Comparison of ENCODE assay signal across 8 cellular contexts in genomic region chr19:55283548-55284393, GRCh38. TPM values are rescaled to one million over a fixed set of nuclear protein-coding genes. Genes with fewer than 3 reads are reported as not detected.
DNase-seq lines count a peak whose midpoint lies in the region; ATAC-seq and TF ChIP-seq lines count a peak whose summit lies in the region.

Gene BRSK1, plus strand, starts transcription at chr19:55283997. Its CDS starts 446 bp downstream, at chr19:55284443.

- H3K27me3 ChIP-seq in SJCRH30: no peaks in the 10 kb centered on the region

- peak; percentile 71 for DNase-seq in Right ventricle myocardium superior
- no peak for DNase-seq in Right ventricle myocardium inferior (ENCODE audit: missing footprints)
- peak; percentile 84 to 88 for DNase-seq in SJCRH30
- DNase-seq in astrocyte of the cerebellum (ENCODE audit: low read depth): no peak
- peak; percentile 85 for DNase-seq in iPS-NIHi11 (ENCODE audit: low spot score)
- DNase-seq in stimulated activated CD8-positive, alpha-beta memory T cell treated with anti-CD3 and anti-CD28 coated beads, Interleukin-12 subunit alpha, Interleukin-12 subunit beta, amount 100 ng/mL, for 1 hour (ENCODE audit: low read depth): peak; percentile 14
- no peak for DNase-seq in germinal center (ENCODE audit: low spot score)

- in situ Hi-C loops in astrocyte of the cerebellum (cut with HindIII; ENCODE audit: low sequenced_read_pairs): no loop called here

- H3K9me3 ChIP-seq in SJCRH30 (replicated peaks): no peaks in the 10 kb centered on the region

- intact Hi-C loops in Right ventricle myocardium superior (cut with DNase I) (no loop called here), Right ventricle myocardium inferior (cut with DNase I) (no loop called here)

- H3K4me3 ChIP-seq in SJCRH30 (peak within 1 kb of the TSS; percentile 60), astrocyte of the cerebellum (ENCODE audit: low read depth, low read length) (peak within 1 kb of the TSS; percentile 43)

- TF ChIP-seq CTCF in astrocyte of the cerebellum (IDR thresholded peaks at IDR 0.05; ENCODE audit: low read depth, low read length, missing control alignments): no peak

- peaks cover 8% of the 10 kb centered on the region; the same call in 1 of the 2 replicates for H3K4me1 ChIP-seq in SJCRH30

- H3K36me3 ChIP-seq in SJCRH30: no peaks in the 10 kb centered on the region

- no peak within 1 kb of the TSS for H3K27ac ChIP-seq in SJCRH30

- no peak for ATAC-seq in Right ventricle myocardium superior (ENCODE audit: poor library complexity)
- no peak for ATAC-seq in Right ventricle myocardium inferior
- ATAC-seq in GM21360 (IDR thresholded peaks at IDR 0.05; ENCODE audit: unreplicated experiment): no peak

RNA-seq across cellular contexts. Expression of gene BRSK1, which starts in this region (rescaled TPM):
- total RNA-seq in Right ventricle myocardium superior (1.6 TPM), Right ventricle myocardium inferior (2.4 TPM)
- 13.2 and 15.8 TPM in 2 replicates for total RNA-seq in SJCRH30 (2014; rRNA removed; shearing (Covaris generic))

Comparison
In these comparisons a context has a peak if more than half of its experiments do, and no peak if none do; other contexts are left out.
1. DNase-seq: peak in Right ventricle myocardium superior (single experiment), SJCRH30 (2 of 2), iPS-NIHi11 (single experiment) and stimulated activated CD8-positive, alpha-beta memory T cell treated with anti-CD3 and anti-CD28 coated beads, Interleukin-12 subunit alpha, Interleukin-12 subunit beta, amount 100 ng/mL, for 1 hour (single experiment); none in Right ventricle myocardium inferior (single experiment), astrocyte of the cerebellum (single experiment) and germinal center (single experiment).